ENCODE assay signal across 32 cellular contexts in genomic region chr2:236119003-236119402, GRCh38. TPM values are rescaled to one million over a fixed set of nuclear protein-coding genes. Genes with fewer than 3 reads are reported as not detected.
"Had no signal": no experiment of that assay in that cellular context is flagged by ENCODE, and none has a peak within 500 bp of the region (broad histone marks: within the 10 kb centered on the region; RNA-seq: fewer than 3 reads in every experiment).

No MANE protein-coding gene starts in this region.

- DNase-seq: heart left ventricle; hypothalamus; immature natural killer cell; kidney; left colon; mesendoderm; midbrain; mucosa of descending colon; naive thymus-derived CD4-positive, alpha-beta T cell; occipital lobe; stimulated activated CD4-positive, alpha-beta T cell treated with anti-CD3 and anti-CD28 coated beads, Interleukin-1b, Interleukin-23, amount 100 ng/mL, for 48 hours; stimulated activated CD4-positive, alpha-beta T cell treated with anti-CD3 and anti-CD28 coated beads, Interleukin-2, amount 100 ng/mL, for 48 hours; stimulated activated CD4-positive, alpha-beta T cell treated with anti-CD3 and anti-CD28 coated beads, Interleukin-4, amount 100 ng/mL, for 4 hours; stimulated activated CD8-positive, alpha-beta memory T cell treated with anti-CD3 and anti-CD28 coated beads, Interleukin-4, amount 100 ng/mL, for 48 hours; stimulated activated naive B cell treated with anti-CD40 and anti-IgM and Interleukin-4, amounts not matched to agents 10 μg/mL and 1 μg/mL and 100 μg/mL, for 72 hours; stimulated activated naive CD8-positive, alpha-beta T cell treated with anti-CD3 and anti-CD28 coated beads, Interleukin-15, Interleukin-2, amounts not matched to agents 100 U/mL and 50 U/mL, for 24 hours; stomach; testis; thyroid gland; transverse colon had no signal

- H3K9me3 Mint-ChIP-seq: immature natural killer cell; natural killer cell treated with Interleukin-12 subunit alpha and Interleukin-12 subunit beta and Interleukin-15 and Interleukin-18, amount 100 ng/mL, for 72 hours; neural crest cell; stimulated activated naive B cell treated with anti-CD40 and anti-IgM and Interleukin-4, amounts not matched to agents 10 μg/mL and 1 μg/mL and 100 μg/mL, for 72 hours had no signal

- H3K4me1 Mint-ChIP-seq: immature natural killer cell; stimulated activated naive B cell treated with anti-CD40 and anti-IgM and Interleukin-4, amounts not matched to agents 10 μg/mL and 1 μg/mL and 100 μg/mL, for 72 hours had no signal

- H3K4me3 Mint-ChIP-seq: immature natural killer cell; naive thymus-derived CD4-positive, alpha-beta T cell; natural killer cell treated with Interleukin-12 subunit alpha and Interleukin-12 subunit beta and Interleukin-15 and Interleukin-18, amount 100 ng/mL, for 72 hours; neural crest cell; stimulated activated naive B cell treated with anti-CD40 and anti-IgM and Interleukin-4, amounts not matched to agents 10 μg/mL and 1 μg/mL and 100 μg/mL, for 72 hours had no signal

- H3K27ac Mint-ChIP-seq: naive thymus-derived CD4-positive, alpha-beta T cell; natural killer cell treated with Interleukin-12 subunit alpha and Interleukin-12 subunit beta and Interleukin-15 and Interleukin-18, amount 100 ng/mL, for 72 hours; stimulated activated naive B cell treated with anti-CD40 and anti-IgM and Interleukin-4, amounts not matched to agents 10 μg/mL and 1 μg/mL and 100 μg/mL, for 72 hours had no signal

- H3K36me3 Mint-ChIP-seq: naive thymus-derived CD4-positive, alpha-beta T cell; natural killer cell treated with Interleukin-12 subunit alpha and Interleukin-12 subunit beta and Interleukin-15 and Interleukin-18, amount 100 ng/mL, for 72 hours; stimulated activated naive B cell treated with anti-CD40 and anti-IgM and Interleukin-4, amounts not matched to agents 10 μg/mL and 1 μg/mL and 100 μg/mL, for 72 hours had no signal

- ATAC-seq: left colon; left lung; mucosa of descending colon; naive thymus-derived CD4-positive, alpha-beta T cell; natural killer cell treated with Interleukin-12 subunit alpha and Interleukin-12 subunit beta and Interleukin-15 and Interleukin-18, amount 100 ng/mL, for 72 hours; right lobe of liver; stimulated activated naive B cell treated with anti-CD40 and anti-IgM and Interleukin-4, amounts not matched to agents 10 μg/mL and 1 μg/mL and 100 μg/mL, for 72 hours; stimulated activated naive CD8-positive, alpha-beta T cell treated with anti-CD3 and anti-CD28 coated beads, Interleukin-15, Interleukin-2, amounts not matched to agents 100 U/mL and 50 U/mL, for 24 hours; upper lobe of right lung had no signal

RNA-seq across cellular contexts. Expression of gene GBX2, which starts 49.2 kb away (rescaled TPM):
- total RNA-seq: kidney; left colon; left lung; lung; mucosa of descending colon; myocyte; naive thymus-derived CD4-positive, alpha-beta T cell; natural killer cell treated with Interleukin-12 subunit alpha and Interleukin-12 subunit beta and Interleukin-15 and Interleukin-18, amount 100 ng/mL, for 72 hours; occipital lobe; progenitor cell of endocrine pancreas; renal cortical epithelial cell; right atrium auricular region; right lobe of liver; skeletal muscle tissue; smooth muscle cell; thyroid gland; transverse colon; upper lobe of right lung had no signal
